Comparison of ENCODE assay signal across 6 cellular contexts in genomic region chr4:143857391-143858336, GRCh38. TPM values are rescaled to one million over a fixed set of nuclear protein-coding genes. Genes with fewer than 3 reads are reported as not detected.
"Had no signal": no experiment of that assay in that cellular context is flagged by ENCODE, and none has a peak within 500 bp of the region (broad histone marks: within the 10 kb centered on the region; RNA-seq: fewer than 3 reads in every experiment).

No MANE protein-coding gene starts in this region.

RNA-seq across cellular contexts. Expression of gene GYPE, which starts 47.7 kb away (rescaled TPM):
- total RNA-seq: dermis microvascular lymphatic vessel endothelial cell, foreskin keratinocyte, hepatocyte, lung microvascular endothelial cell, mesothelial cell of epicardium, myocyte had no signal
- polyA plus RNA-seq: foreskin keratinocyte, hepatocyte had no signal
